ENCODE assay signal across 8 cellular contexts in genomic region chr7:32905175-32905662, GRCh38. TPM values are rescaled to one million over a fixed set of nuclear protein-coding genes. Genes with fewer than 3 reads are reported as not detected.
A peak's percentile ranks its signal among the peaks of the same experiment; 100 is the strongest.
DNase-seq lines count a peak whose midpoint lies in the region; ATAC-seq lines count a peak whose summit lies in the region.

No MANE protein-coding gene starts in this region.

- ATAC-seq in HG03354 (IDR thresholded peaks at IDR 0.05; ENCODE audit: poor library complexity, severe bottlenecking, unreplicated experiment) = peak; percentile 82
- peak; percentile 90 for ATAC-seq in T-helper 17 cell
- ATAC-seq in GM19463 (IDR thresholded peaks at IDR 0.05; ENCODE audit: unreplicated experiment) = no peak
- ATAC-seq in HG03571 (IDR thresholded peaks at IDR 0.05; ENCODE audit: unreplicated experiment) = no peak

- peak overlapping the region; percentile 83 for H3K4me3 Mint-ChIP-seq in T-helper 17 cell

- peaks cover 0 to 6% (median 6%) of the 10 kb centered on the region in 3 donors for H3K4me1 ChIP-seq in skeletal muscle tissue (ENCODE audit: control insufficient read depth in 3 of 3, insufficient read depth in 3 of 3, low read length in 3 of 3)

- H3K36me3 ChIP-seq in skeletal muscle tissue (ENCODE audit: control insufficient read depth in 3 of 3, insufficient read depth in 3 of 3, low read length in 3 of 3) = no peaks in the 10 kb centered on the region

- H3K4me3 ChIP-seq in skeletal muscle tissue (ENCODE audit: low read length in 3 of 3) = peak overlapping the region; percentile 33 to 58 (median 45)

- H3K27ac ChIP-seq in skeletal muscle tissue (ENCODE audit: low read depth, low read length) = no peak overlapping the region

- peak overlapping the region; percentile 90 for H3K27ac Mint-ChIP-seq in T-helper 17 cell

- H3K4me1 Mint-ChIP-seq in T-helper 17 cell = peaks cover 8% of the 10 kb centered on the region

- H3K36me3 Mint-ChIP-seq in T-helper 17 cell (ENCODE audit: low read depth) = no peaks in the 10 kb centered on the region

- no peaks in the 10 kb centered on the region for H3K27me3 Mint-ChIP-seq in T-helper 17 cell

- H3K9ac ChIP-seq in skeletal muscle tissue (ENCODE audit: low read depth in 1 of 3, low read length in 3 of 3) = peak overlapping the region in 1 of 3 donors; percentile 40

- DNase-seq in EH (ENCODE audit: low read depth) = peak; percentile 88
- DNase-seq in T-helper 17 cell = peak; percentile 47 to 74 (median 50)
- DNase-seq in amniotic stem cell (lab: John Stamatoyannopoulos, UW) = peak; percentile 28
- peak; percentile 70 for DNase-seq in iPS DF 19.7 (ENCODE audit: low read depth, low spot score)

- no peaks in the 10 kb centered on the region for H3K9me3 ChIP-seq in T-helper 17 cell (ENCODE audit: control insufficient read depth, low read length, poor library complexity, severe bottlenecking)
- no peaks in the 10 kb centered on the region for H3K9me3 ChIP-seq in skeletal muscle tissue (ENCODE audit: control insufficient read depth in 3 of 3, low read length in 3 of 3)

- no peaks in the 10 kb centered on the region for H3K27me3 ChIP-seq in skeletal muscle tissue (ENCODE audit: control insufficient read depth in 3 of 3, insufficient read depth in 3 of 3, low read length in 3 of 3)

RNA-seq across cellular contexts. Expression of gene KBTBD2, which starts 13.7 kb away (rescaled TPM):
- total RNA-seq in T-helper 17 cell (100 to 1,000 TPM; 118 to 129 TPM), skeletal muscle tissue (51.1 TPM)

RNA-seq across cellular contexts. Expression of gene FKBP9, which starts 52.0 kb away (rescaled TPM):
- under 1 TPM in 1 of 2 donors, not detected in 1; 0.42 TPM for total RNA-seq in T-helper 17 cell
- total RNA-seq in skeletal muscle tissue = 176 TPM

Comparison
In these comparisons a context has a peak if more than half of its experiments do, and no peak if none do; other contexts are left out.
1. DNase-seq: peak in every context shown above with its lines; median percentile 88 in EH; 70 in iPS DF 19.7; 50 in T-helper 17 cell; 28 in amniotic stem cell.
2. ATAC-seq: peak in HG03354 (single experiment) and T-helper 17 cell (single experiment); none in GM19463 (single experiment) and HG03571 (single experiment).
3. RNA of gene FKBP9, which starts 52.0 kb away (total RNA-seq): 176 TPM in skeletal muscle tissue (single experiment); 0.42 TPM in T-helper 17 cell; every median in the first group is over 100 times any median in the second.